1 cellular context compared by ENCODE assay signal in the genomic region with DNA sequence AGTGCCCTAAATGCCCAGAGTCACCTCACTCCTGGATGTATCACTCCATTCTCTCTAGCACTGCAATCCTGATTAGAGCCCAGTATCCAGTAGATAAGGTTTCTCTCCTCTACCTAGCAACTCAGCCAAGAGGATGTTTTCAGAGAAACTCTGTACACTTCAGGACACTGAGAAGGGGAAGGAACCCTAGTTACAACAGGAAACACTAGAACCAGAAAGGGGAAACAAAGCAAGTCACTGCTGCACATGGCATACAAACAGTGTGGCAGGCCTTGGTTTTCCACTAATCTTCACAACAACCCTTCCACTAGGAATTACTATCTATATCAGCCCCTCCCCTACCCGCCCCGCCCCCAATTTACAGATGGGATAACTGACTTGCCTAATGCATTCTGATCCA.
TF ChIP-seq lines count a peak whose summit lies in the region.

No MANE protein-coding gene starts in this region.

TF ChIP-seq in WTC11, 78 proteins besides CTCF, POLR2A, EP300 and RAD21 (continued from another document):
- TF ChIP-seq IRF1 (CRISPR knock-in tag; IDR thresholded peaks at IDR 0.05) (no peak), IRF2 (CRISPR knock-in tag; IDR thresholded peaks at IDR 0.05; ENCODE audit: borderline replicate concordance, low read depth) (no peak), ZNF317 (CRISPR knock-in tag; IDR thresholded peaks at IDR 0.05; ENCODE audit: borderline replicate concordance, low read depth) (no peak), ZNF423 (CRISPR knock-in tag; IDR thresholded peaks at IDR 0.05) (no peak), ZNF232 (CRISPR knock-in tag; IDR thresholded peaks at IDR 0.05) (no peak), MYBL2 (CRISPR knock-in tag; IDR thresholded peaks at IDR 0.05) (no peak)
- TF ChIP-seq, protein P1, sequence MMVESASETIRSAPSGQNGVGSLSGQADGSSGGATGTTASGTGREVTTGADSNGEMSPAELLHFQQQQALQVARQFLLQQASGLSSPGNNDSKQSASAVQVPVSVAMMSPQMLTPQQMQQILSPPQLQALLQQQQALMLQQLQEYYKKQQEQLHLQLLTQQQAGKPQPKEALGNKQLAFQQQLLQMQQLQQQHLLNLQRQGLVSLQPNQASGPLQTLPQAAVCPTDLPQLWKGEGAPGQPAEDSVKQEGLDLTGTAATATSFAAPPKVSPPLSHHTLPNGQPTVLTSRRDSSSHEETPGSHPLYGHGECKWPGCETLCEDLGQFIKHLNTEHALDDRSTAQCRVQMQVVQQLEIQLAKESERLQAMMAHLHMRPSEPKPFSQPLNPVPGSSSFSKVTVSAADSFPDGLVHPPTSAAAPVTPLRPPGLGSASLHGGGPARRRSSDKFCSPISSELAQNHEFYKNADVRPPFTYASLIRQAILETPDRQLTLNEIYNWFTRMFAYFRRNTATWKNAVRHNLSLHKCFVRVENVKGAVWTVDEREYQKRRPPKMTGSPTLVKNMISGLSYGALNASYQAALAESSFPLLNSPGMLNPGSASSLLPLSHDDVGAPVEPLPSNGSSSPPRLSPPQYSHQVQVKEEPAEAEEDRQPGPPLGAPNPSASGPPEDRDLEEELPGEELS (CRISPR knock-in tag; IDR thresholded peaks at IDR 0.05) = no peak
- TF ChIP-seq, protein P2, sequence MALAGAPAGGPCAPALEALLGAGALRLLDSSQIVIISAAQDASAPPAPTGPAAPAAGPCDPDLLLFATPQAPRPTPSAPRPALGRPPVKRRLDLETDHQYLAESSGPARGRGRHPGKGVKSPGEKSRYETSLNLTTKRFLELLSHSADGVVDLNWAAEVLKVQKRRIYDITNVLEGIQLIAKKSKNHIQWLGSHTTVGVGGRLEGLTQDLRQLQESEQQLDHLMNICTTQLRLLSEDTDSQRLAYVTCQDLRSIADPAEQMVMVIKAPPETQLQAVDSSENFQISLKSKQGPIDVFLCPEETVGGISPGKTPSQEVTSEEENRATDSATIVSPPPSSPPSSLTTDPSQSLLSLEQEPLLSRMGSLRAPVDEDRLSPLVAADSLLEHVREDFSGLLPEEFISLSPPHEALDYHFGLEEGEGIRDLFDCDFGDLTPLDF (CRISPR knock-in tag; IDR thresholded peaks at IDR 0.05) = no peak
- TF ChIP-seq, protein P3, sequence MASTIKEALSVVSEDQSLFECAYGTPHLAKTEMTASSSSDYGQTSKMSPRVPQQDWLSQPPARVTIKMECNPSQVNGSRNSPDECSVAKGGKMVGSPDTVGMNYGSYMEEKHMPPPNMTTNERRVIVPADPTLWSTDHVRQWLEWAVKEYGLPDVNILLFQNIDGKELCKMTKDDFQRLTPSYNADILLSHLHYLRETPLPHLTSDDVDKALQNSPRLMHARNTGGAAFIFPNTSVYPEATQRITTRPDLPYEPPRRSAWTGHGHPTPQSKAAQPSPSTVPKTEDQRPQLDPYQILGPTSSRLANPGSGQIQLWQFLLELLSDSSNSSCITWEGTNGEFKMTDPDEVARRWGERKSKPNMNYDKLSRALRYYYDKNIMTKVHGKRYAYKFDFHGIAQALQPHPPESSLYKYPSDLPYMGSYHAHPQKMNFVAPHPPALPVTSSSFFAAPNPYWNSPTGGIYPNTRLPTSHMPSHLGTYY (CRISPR knock-in tag; IDR thresholded peaks at IDR 0.05) = no peak
- TF ChIP-seq, protein P4, sequence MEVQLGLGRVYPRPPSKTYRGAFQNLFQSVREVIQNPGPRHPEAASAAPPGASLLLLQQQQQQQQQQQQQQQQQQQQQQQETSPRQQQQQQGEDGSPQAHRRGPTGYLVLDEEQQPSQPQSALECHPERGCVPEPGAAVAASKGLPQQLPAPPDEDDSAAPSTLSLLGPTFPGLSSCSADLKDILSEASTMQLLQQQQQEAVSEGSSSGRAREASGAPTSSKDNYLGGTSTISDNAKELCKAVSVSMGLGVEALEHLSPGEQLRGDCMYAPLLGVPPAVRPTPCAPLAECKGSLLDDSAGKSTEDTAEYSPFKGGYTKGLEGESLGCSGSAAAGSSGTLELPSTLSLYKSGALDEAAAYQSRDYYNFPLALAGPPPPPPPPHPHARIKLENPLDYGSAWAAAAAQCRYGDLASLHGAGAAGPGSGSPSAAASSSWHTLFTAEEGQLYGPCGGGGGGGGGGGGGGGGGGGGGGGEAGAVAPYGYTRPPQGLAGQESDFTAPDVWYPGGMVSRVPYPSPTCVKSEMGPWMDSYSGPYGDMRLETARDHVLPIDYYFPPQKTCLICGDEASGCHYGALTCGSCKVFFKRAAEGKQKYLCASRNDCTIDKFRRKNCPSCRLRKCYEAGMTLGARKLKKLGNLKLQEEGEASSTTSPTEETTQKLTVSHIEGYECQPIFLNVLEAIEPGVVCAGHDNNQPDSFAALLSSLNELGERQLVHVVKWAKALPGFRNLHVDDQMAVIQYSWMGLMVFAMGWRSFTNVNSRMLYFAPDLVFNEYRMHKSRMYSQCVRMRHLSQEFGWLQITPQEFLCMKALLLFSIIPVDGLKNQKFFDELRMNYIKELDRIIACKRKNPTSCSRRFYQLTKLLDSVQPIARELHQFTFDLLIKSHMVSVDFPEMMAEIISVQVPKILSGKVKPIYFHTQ (CRISPR knock-in tag; IDR thresholded peaks at IDR 0.05) = no peak
